In genomic region chr13:34748078-34748477, GRCh38 we compare ENCODE assay signal across 11 cellular contexts.
DNase-seq lines count a peak whose midpoint lies in the region; ATAC-seq, FAIRE-seq and TF ChIP-seq lines count a peak whose summit lies in the region.
"Had no signal": no experiment of that assay in that cellular context is flagged by ENCODE, and none has a peak within 500 bp of the region (broad histone marks: within the 10 kb centered on the region; RNA-seq: fewer than 3 reads in every experiment).

No MANE protein-coding gene starts in this region.

- FAIRE-seq in islet of Langerhans (lab: Jason Lieb, UNC) = peak; percentile 98
- FAIRE-seq: A549 had no signal

- H3K36me3 ChIP-seq in adrenal gland (replicated peaks in 1 of 2) (no peaks in the 10 kb centered on the region), upper lobe of left lung (no peaks in the 10 kb centered on the region), WERI-Rb-1 (no peaks in the 10 kb centered on the region)

- ATAC-seq in upper lobe of left lung (ENCODE audit: low FRiP score in 2 of 2) = peak; percentile 80 to 88
- ATAC-seq in GM19397 (IDR thresholded peaks at IDR 0.05; ENCODE audit: unreplicated experiment) = no peak
- ATAC-seq: A549 had no signal

- no peak for TF ChIP-seq CTCF in adrenal gland (IDR thresholded peaks at IDR 0.05)
- TF ChIP-seq CTCF in upper lobe of left lung (IDR thresholded peaks at IDR 0.05) = no peak
- TF ChIP-seq CTCF in WERI-Rb-1 (IDR thresholded peaks at IDR 0.05; ENCODE audit: low read depth, low read length) = no peak

- H3K27ac ChIP-seq in adrenal gland (peak overlapping the region in 2 of 5 donors; percentile 32 to 40), upper lobe of left lung (no peak overlapping the region), WERI-Rb-1 (no peak overlapping the region)
- H3K27ac ChIP-seq: HL-60 had no signal

- peaks cover 0 to 6% of the 10 kb centered on the region in 2 donors for H3K4me1 ChIP-seq in adrenal gland (replicated peaks in 1 of 2)
- H3K4me1 ChIP-seq in upper lobe of left lung = peaks cover 8 to 19% (median 14%) of the 10 kb centered on the region in 4 donors
- H3K4me1 ChIP-seq: A549 had no signal

- DNase-seq in NCI-H1105 treated with DMSO at 0.1 percent for 48 hours (lab: John Stamatoyannopoulos, UW) (peak; percentile 32), NCI-H1105 (lab: John Stamatoyannopoulos, UW) (no peak), adrenal gland (peak in 5 of 7 donors; percentile 17 to 82 (median 34)), upper lobe of left lung (peak in 1 of 2 donors; percentile 50), midbrain (lab: John Stamatoyannopoulos, UW) (no peak), WERI-Rb-1 (no peak)
- DNase-seq: SW 1271 had no signal

- WGBS in adrenal gland, 4 donors = 62 to 67% (median 65%) methylated on average over 5 of the region's 5 CpGs
- 14 to 16% methylated on average over 5 of the region's 5 CpGs for WGBS in upper lobe of left lung, 2 donors

- no peak overlapping the region for H3K4me3 ChIP-seq in adrenal gland
- no peak overlapping the region for H3K4me3 ChIP-seq in upper lobe of left lung
- H3K4me3 ChIP-seq in WERI-Rb-1 (ENCODE audit: low read depth, low read length) = no peak overlapping the region
- H3K4me3 ChIP-seq: A549 had no signal

- intact Hi-C loops in adrenal gland (cut with DNase I) = no loop called here

- no peaks in the 10 kb centered on the region for H3K9me3 ChIP-seq in adrenal gland (replicated peaks in 1 of 3)
- no peaks in the 10 kb centered on the region for H3K9me3 ChIP-seq in upper lobe of left lung
- no peaks in the 10 kb centered on the region for H3K9me3 ChIP-seq in WERI-Rb-1 (ENCODE audit: severe bottlenecking)
- H3K9me3 ChIP-seq: A549 had no signal

- TF ChIP-seq POLR2A in adrenal gland (IDR thresholded peaks at IDR 0.05) (no peak), upper lobe of left lung (IDR thresholded peaks at IDR 0.05) (no peak)

- H3K27me3 ChIP-seq in adrenal gland (no peaks in the 10 kb centered on the region), upper lobe of left lung (no peaks in the 10 kb centered on the region), WERI-Rb-1 (ENCODE audit: insufficient read depth, low read depth, severe bottlenecking) (no peaks in the 10 kb centered on the region)

- peak in 1 of 4 donors; percentile 45 for TF ChIP-seq EP300 in upper lobe of left lung (IDR thresholded peaks at IDR 0.05)

Comparison
In these comparisons a context has a peak if more than half of its experiments do, and no peak if none do; other contexts are left out.
1. DNase-seq: peak in NCI-H1105 treated with DMSO at 0.1 percent for 48 hours (single experiment) and adrenal gland (5 of 7); none in NCI-H1105 (single experiment), midbrain (single experiment) and WERI-Rb-1 (single experiment).